Comparison of ENCODE assay signal across 6 cellular contexts in the genomic region with DNA sequence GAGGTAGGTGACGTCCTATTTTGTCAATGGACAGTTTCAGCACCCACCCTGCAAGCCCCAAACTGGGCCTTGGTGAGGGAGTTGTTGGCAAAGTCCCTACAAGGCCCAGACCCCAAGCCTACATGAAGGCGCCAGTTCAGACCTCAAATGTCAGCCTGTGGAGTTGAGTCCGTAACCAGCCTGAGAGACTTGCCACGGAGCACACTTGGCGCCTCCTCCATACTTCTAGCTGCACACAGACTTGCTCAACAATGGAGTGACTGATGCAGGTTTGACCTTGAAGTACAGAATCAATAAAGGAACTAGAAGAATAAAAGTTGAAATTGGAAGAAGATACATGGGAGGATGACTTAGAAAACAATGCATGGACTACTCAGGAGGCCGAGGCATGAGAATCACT.
"Had no signal": no experiment of that assay in that cellular context is flagged by ENCODE, and none has a peak within 500 bp of the region (broad histone marks: within the 10 kb centered on the region; RNA-seq: fewer than 3 reads in every experiment).

No MANE protein-coding gene starts in this region.

- H2AFZ ChIP-seq: GM23248 had no signal

- FAIRE-seq: HTR-8/SVneo had no signal

- DNase-seq: GM23248, GOT3, H7, HCEC 1CT, KBM-7 had no signal

- H3K9ac ChIP-seq: GM23248 had no signal

- H3K27ac ChIP-seq: GM23248 had no signal

- H3K4me3 ChIP-seq: GM23248 had no signal
